21 cellular contexts compared by ENCODE assay signal in genomic region chr3:102207173-102207572, GRCh38.
A peak's percentile ranks its signal among the peaks of the same experiment; 100 is the strongest.
DNase-seq lines count a peak whose midpoint lies in the region; ATAC-seq and TF ChIP-seq lines count a peak whose summit lies in the region.
"Had no signal": no experiment of that assay in that cellular context is flagged by ENCODE, and none has a peak within 500 bp of the region (broad histone marks: within the 10 kb centered on the region; RNA-seq: fewer than 3 reads in every experiment).

No MANE protein-coding gene starts in this region.

- 63 to 70% methylated on average over 1 to 3 of the region's 3 CpGs for WGBS in gastroesophageal sphincter (ENCODE audit: low coverage in 1 of 2), 2 donors

- no peaks in the 10 kb centered on the region for H3K27me3 ChIP-seq in ascending aorta
- H3K27me3 ChIP-seq in gastroesophageal sphincter, result no peaks in the 10 kb centered on the region
- H3K27me3 ChIP-seq in subcutaneous abdominal adipose tissue (ENCODE audit: control insufficient read depth in 5 of 5, insufficient read depth in 4 of 5, low read length in 5 of 5), result no peaks in the 10 kb centered on the region
- H3K27me3 ChIP-seq in WERI-Rb-1 (ENCODE audit: insufficient read depth, low read depth, severe bottlenecking), result no peaks in the 10 kb centered on the region
- H3K27me3 ChIP-seq: body of pancreas, colonic mucosa, testis had no signal

- peaks cover 2 to 19% of the 10 kb centered on the region in 2 donors for H3K4me1 ChIP-seq in ascending aorta
- H3K4me1 ChIP-seq in gastroesophageal sphincter, result peaks cover 9 to 18% (median 10%) of the 10 kb centered on the region in 3 donors
- peaks cover 0 to 21% (median 18%) of the 10 kb centered on the region in 5 donors for H3K4me1 ChIP-seq in subcutaneous abdominal adipose tissue (ENCODE audit: control insufficient read depth in 5 of 5, insufficient read depth in 5 of 5, low read length in 5 of 5)
- H3K4me1 ChIP-seq: colonic mucosa, testis had no signal

- TF ChIP-seq POLR2A in gastroesophageal sphincter (IDR thresholded peaks at IDR 0.05), result no peak

- DNase-seq in GM03348 (ENCODE audit: low spot score) (peak; percentile 67), ascending aorta (ENCODE audit: low spot score in 2 of 2) (no peak), WERI-Rb-1 (no peak), SKM-1 treated with dmso at 0.1 percent for 144 hours (lab: John Stamatoyannopoulos, UW; ENCODE audit: unreplicated experiment) (no peak), dermis blood vessel endothelial cell (no peak)
- DNase-seq: activated CD4-positive, alpha-beta memory T cell treated with anti-CD3 and anti-CD28 coated beads, Interleukin-2, amount 10 ng/mL, durations not matched to agents 7 days and 5 days; activated naive CD4-positive, alpha-beta T cell treated with anti-CD3 and anti-CD28 coated beads, Interleukin-2, amount 10 ng/mL, durations not matched to agents 7 days and 5 days; activated T-cell treated with anti-CD3 and anti-CD28 coated beads, Interleukin-2, amount 50 U/mL, for 1 hour; midbrain; NCI-H1436 treated with DMSO at 0.1 percent for 48 hours; NCI-H2171 treated with DMSO at 0.1 percent for 48 hours; nephron progenitor cell; T-helper 17 cell had no signal

- peak overlapping the region; percentile 35 to 82 for H3K27ac ChIP-seq in ascending aorta
- H3K27ac ChIP-seq in gastroesophageal sphincter, result peak overlapping the region; percentile 57 to 74 (median 64)
- peak overlapping the region; percentile 75 for H3K27ac ChIP-seq in subcutaneous abdominal adipose tissue (ENCODE audit: low read depth, low read length)
- no peak overlapping the region for H3K27ac ChIP-seq in WERI-Rb-1
- H3K27ac ChIP-seq: body of pancreas, colonic mucosa, testis had no signal

- ATAC-seq in gastroesophageal sphincter (no peak), HG02852 (IDR thresholded peaks at IDR 0.05; ENCODE audit: unreplicated experiment) (no peak)
- ATAC-seq: HepG2, T-helper 17 cell, WTC11 had no signal

- H3K36me3 ChIP-seq in ascending aorta (no peaks in the 10 kb centered on the region), gastroesophageal sphincter (no peaks in the 10 kb centered on the region), subcutaneous abdominal adipose tissue (ENCODE audit: control insufficient read depth in 5 of 5, insufficient read depth in 5 of 5, low read length in 5 of 5) (no peaks in the 10 kb centered on the region), WERI-Rb-1 (no peaks in the 10 kb centered on the region)
- H3K36me3 ChIP-seq: colonic mucosa had no signal

- TF ChIP-seq CTCF in ascending aorta (IDR thresholded peaks at IDR 0.05) (no peak), gastroesophageal sphincter (IDR thresholded peaks at IDR 0.05) (no peak), WERI-Rb-1 (IDR thresholded peaks at IDR 0.05; ENCODE audit: low read depth, low read length) (no peak)

- H3K9me3 ChIP-seq in ascending aorta (no peaks in the 10 kb centered on the region), gastroesophageal sphincter (no peaks in the 10 kb centered on the region), subcutaneous abdominal adipose tissue (ENCODE audit: control insufficient read depth in 5 of 5, low read length in 5 of 5) (no peaks in the 10 kb centered on the region), WERI-Rb-1 (ENCODE audit: severe bottlenecking) (no peaks in the 10 kb centered on the region)
- H3K9me3 ChIP-seq: body of pancreas, colonic mucosa, testis had no signal

- H3K4me3 ChIP-seq in ascending aorta (peak overlapping the region in 1 of 2 donors; percentile 33), gastroesophageal sphincter (no peak overlapping the region), subcutaneous abdominal adipose tissue (ENCODE audit: low read depth in 1 of 5, low read length in 5 of 5) (peak overlapping the region in 1 of 5 donors; percentile 48), WERI-Rb-1 (ENCODE audit: low read depth, low read length) (no peak overlapping the region)
- H3K4me3 ChIP-seq: body of pancreas, colonic mucosa, testis had no signal

- H3K9ac ChIP-seq in subcutaneous abdominal adipose tissue (ENCODE audit: low read length in 5 of 5), result peak overlapping the region in 2 of 5 donors; percentile 53 to 61

- intact Hi-C loops in ascending aorta (cut with DNase I), result loop anchor here (5.0 kb wide), 1 partner anchor 85 kb away; no protein-coding TSS in a partner anchor

- TF ChIP-seq EP300 in gastroesophageal sphincter (IDR thresholded peaks at IDR 0.05), result no peak
